In genomic region chr3:195105841-195106417, GRCh38 we compare ENCODE assay signal across 8 cellular contexts.
DNase-seq lines count a peak whose midpoint lies in the region; ATAC-seq, FAIRE-seq and TF ChIP-seq lines count a peak whose summit lies in the region.

No MANE protein-coding gene starts in this region.

- H3K27me3 ChIP-seq in heart right ventricle: no peaks in the 10 kb centered on the region
- H3K27me3 ChIP-seq in K562 (ENCODE audit: control insufficient read depth in 2 of 2, insufficient read depth in 2 of 2, low read length in 2 of 2): no peaks in the 10 kb centered on the region
- H3K27me3 ChIP-seq in upper lobe of right lung: no peaks in the 10 kb centered on the region
- no peaks in the 10 kb centered on the region for H3K27me3 ChIP-seq in body of pancreas

- TF ChIP-seq CTCF in heart right ventricle (IDR thresholded peaks at IDR 0.05) (no peak), K562 (IDR thresholded peaks at IDR 0.05 in 2 of 3, conservative IDR thresholded peaks at IDR 0.05 in 1 of 3; ENCODE audit: insufficient read depth in 2 of 3, low read depth in 1 of 3, low read length in 3 of 3) (no peak), upper lobe of right lung (IDR thresholded peaks at IDR 0.05) (no peak), body of pancreas (IDR thresholded peaks at IDR 0.05) (no peak)

- no peak for TF ChIP-seq EP300 in K562 (IDR thresholded peaks at IDR 0.05; ENCODE audit: low read length)

- DNase-seq in heart right ventricle (no peak), Right ventricle myocardium superior (no peak), K562 (ENCODE audit: extremely low read depth in 1 of 4, low spot score in 3 of 4) (no peak), medulla oblongata (ENCODE audit: extremely low spot score) (peak; percentile 10), upper lobe of right lung (no peak), body of pancreas (no peak)
- no peak for DNase-seq in activated CD4-positive, CD25-positive, alpha-beta regulatory T cell treated with anti-CD3 and anti-CD28 coated beads, Interleukin-2, amount 50 U/mL, for 72 hours

- H3K27ac ChIP-seq in heart right ventricle (peak overlapping the region in 2 of 10 donors; percentile 10 to 44), K562 (ENCODE audit: extremely low read depth, low read depth, low read length) (no peak overlapping the region), upper lobe of right lung (peak overlapping the region; percentile 18), body of pancreas (no peak overlapping the region)

- H3K9me3 ChIP-seq in heart right ventricle (no peaks in the 10 kb centered on the region), K562 (replicated peaks; ENCODE audit: control insufficient read depth, insufficient read depth, low read depth, low read length) (no peaks in the 10 kb centered on the region), upper lobe of right lung (no peaks in the 10 kb centered on the region), body of pancreas (no peaks in the 10 kb centered on the region)

- ATAC-seq in heart right ventricle (no peak), Right ventricle myocardium superior (ENCODE audit: poor library complexity) (no peak), K562 (no peak), upper lobe of right lung (no peak), HG03342 (IDR thresholded peaks at IDR 0.05; ENCODE audit: unreplicated experiment) (no peak), body of pancreas (no peak)

- peak overlapping the region; percentile 75 for H2AFZ ChIP-seq in K562 (ENCODE audit: low read depth, low read length)

- H3K9ac ChIP-seq in K562 (ENCODE audit: insufficient read depth in 1 of 2, low read depth in 2 of 2, low read length in 2 of 2): no peak overlapping the region

- H3K4me3 ChIP-seq in heart right ventricle (peak overlapping the region in 7 of 10 donors; percentile 2 to 44 (median 32)), K562 (no peak overlapping the region), upper lobe of right lung (peak overlapping the region; percentile 19), body of pancreas (no peak overlapping the region)

- H3K9me1 ChIP-seq in K562 (ENCODE audit: control insufficient read depth, insufficient read depth, low read length): peaks cover 6% of the 10 kb centered on the region

- CTCF ChIA-PET in K562 (lab: Yijun Ruan, JAX; ENCODE audit: low intra/inter-chr PET ratio): interaction anchor here (0.9 kb wide), 2 partner anchors 104 to 424 kb away, joined by 4 read pairs; no protein-coding TSS in a partner anchor

- BruUV-seq in K562 (replicated peaks; lab: Mats Ljungman, UMichigan): no TSS peak

- peak overlapping the region; percentile 41 for H3K4me2 ChIP-seq in K562 (ENCODE audit: insufficient read depth, low read length)

- peak; percentile 6 for FAIRE-seq in K562 (lab: Jason Lieb, UNC)

- H4K20me1 ChIP-seq in K562 (replicated peaks; ENCODE audit: control insufficient read depth, insufficient read depth, low read length): no peaks in the 10 kb centered on the region

- TF ChIP-seq RAD21 in K562 (CRISPR knock-in tag; conservative IDR thresholded peaks at IDR 0.05 in 1 of 2, IDR thresholded peaks at IDR 0.05 in 1 of 2): no peak

- in situ Hi-C loops in K562 (cut with MboI): loop anchor here (10.0 kb wide), 1 partner anchor 421 kb away; the partner anchor contains the start of gene FAM43A

- POLR2A ChIA-PET in K562 (lab: Yijun Ruan, JAX): interaction anchor here (0.6 to 1.6 kb wide), 2 partner anchors 10 to 357 kb away, joined by 3 to 5 read pairs; no protein-coding TSS in a partner anchor

- peaks cover 7 to 41% (median 22%) of the 10 kb centered on the region in 9 donors for H3K4me1 ChIP-seq in heart right ventricle
- H3K4me1 ChIP-seq in K562 (replicated peaks in 1 of 2; ENCODE audit: control insufficient read depth in 2 of 2, insufficient read depth in 2 of 2, low read length in 2 of 2): peaks cover 12 to 14% of the 10 kb centered on the region in 2 experiments
- peaks cover 9% of the 10 kb centered on the region for H3K4me1 ChIP-seq in upper lobe of right lung
- H3K4me1 ChIP-seq in body of pancreas: peaks cover 8% of the 10 kb centered on the region

- no peaks in the 10 kb centered on the region for H3K79me2 ChIP-seq in K562 (ENCODE audit: control insufficient read depth, insufficient read depth, low read length)

- TF ChIP-seq POLR2A in K562 (conservative IDR thresholded peaks at IDR 0.05) (no peak), body of pancreas (IDR thresholded peaks at IDR 0.05) (no peak)

- intact Hi-C loops in heart right ventricle (cut with DNase I): loop anchor here (1.0 to 10.0 kb wide), 11 partner anchors 101 to 424 kb away; partner anchors contain the start of gene FAM43A (in 1 of the 10)
- intact Hi-C loops in Right ventricle myocardium superior (cut with DNase I): loop anchor here (2.0 kb wide), 2 partner anchors 103 to 423 kb away; no protein-coding TSS in a partner anchor
- intact Hi-C loops in K562 (cut with micrococcal nuclease): loop anchor here (1.0 to 10.0 kb wide), 3 partner anchors 104 to 771 kb away; no protein-coding TSS in a partner anchor
- intact Hi-C loops in upper lobe of right lung (cut with DNase I): loop anchor here (5.0 kb wide), 1 partner anchor 419 kb away; the partner anchor contains the start of gene FAM43A
- intact Hi-C loops in body of pancreas (cut with DNase I): loop anchor here (5.0 kb wide), 1 partner anchor 424 kb away; no protein-coding TSS in a partner anchor

- H3K36me3 ChIP-seq in heart right ventricle (no peaks in the 10 kb centered on the region), K562 (ENCODE audit: control insufficient read depth, insufficient read depth, low read length) (peaks cover 10% of the 10 kb centered on the region), upper lobe of right lung (no peaks in the 10 kb centered on the region), body of pancreas (replicated peaks in 1 of 2; ENCODE audit: insufficient read depth in 1 of 2, low read depth in 2 of 2) (no peaks in the 10 kb centered on the region)

- WGBS in heart right ventricle, 2 donors: 76 to 78% methylated on average over 12 of the region's 12 CpGs
- 75% methylated on average over 11 of the region's 12 CpGs for WGBS in K562 (ENCODE audit: insufficient coverage, low coverage, missing lambda C conversion rate)
- WGBS in body of pancreas, 2 donors: 74% methylated on average over 12 of the region's 12 CpGs

TF ChIP-seq in K562, 482 proteins besides CTCF, POLR2A, EP300 and RAD21:
- TF ChIP-seq FOXJ3 (CRISPR knock-in tag; IDR thresholded peaks at IDR 0.05) (no peak), CBFB (CRISPR knock-in tag; IDR thresholded peaks at IDR 0.05) (no peak), NFRKB (IDR thresholded peaks at IDR 0.05; ENCODE audit: low read depth) (no peak), NBN (IDR thresholded peaks at IDR 0.05; ENCODE audit: low read depth) (no peak), TBL1XR1 (IDR thresholded peaks at IDR 0.05; ENCODE audit: low read length in 2 of 2) (no peak), ADNP (tag; IDR thresholded peaks at IDR 0.05) (no peak), KAT7 (CRISPR knock-in tag; IDR thresholded peaks at IDR 0.05; ENCODE audit: borderline replicate concordance) (no peak), ZNF609 (CRISPR knock-in tag; IDR thresholded peaks at IDR 0.05; ENCODE audit: borderline replicate concordance) (no peak), THRAP3 (IDR thresholded peaks at IDR 0.05; ENCODE audit: borderline replicate concordance) (no peak), SMAD3 (CRISPR knock-in tag; conservative IDR thresholded peaks at IDR 0.05) (no peak), ARHGAP35 (IDR thresholded peaks at IDR 0.05; ENCODE audit: partially characterized antibody) (no peak)

Comparison
In these comparisons a context has a peak if more than half of its experiments do, and no peak if none do; other contexts are left out.
1. H3K4me3 ChIP-seq: peak in heart right ventricle (7 of 10) and upper lobe of right lung (single experiment); none in K562 (single experiment) and body of pancreas (0 of 2).